In genomic region chr2:236661762-236662110, GRCh38 we compare ENCODE assay signal across 1 cellular context.
TF ChIP-seq lines count a peak whose summit lies in the region.

No MANE protein-coding gene starts in this region.

TF ChIP-seq in IMR-90, 13 proteins besides CTCF, POLR2A, EP300 and RAD21 (continued from another document):
- TF ChIP-seq ELK1 (IDR thresholded peaks at IDR 0.05; ENCODE audit: borderline replicate concordance, low read depth, low read length) = no peak
